10 cellular contexts compared by ENCODE assay signal in the genomic region with DNA sequence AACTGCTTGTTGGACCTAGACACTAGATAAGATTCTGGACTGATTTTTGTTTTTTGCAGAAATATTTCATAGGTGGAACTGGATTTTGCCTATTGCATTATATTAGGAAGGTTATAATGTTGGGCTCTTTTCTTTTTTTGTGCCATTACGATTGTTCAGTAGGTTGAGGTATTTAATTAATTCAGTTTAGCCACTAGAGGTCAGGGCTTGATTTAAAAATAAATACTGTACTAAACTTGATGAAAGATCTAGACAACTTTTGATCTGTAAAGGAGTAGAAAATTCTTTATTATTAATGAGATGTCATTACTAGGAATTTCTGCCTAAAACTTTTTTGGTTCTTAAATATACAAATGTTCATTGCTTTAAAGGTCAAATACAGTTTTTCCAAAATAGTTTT. TPM values are rescaled to one million over a fixed set of nuclear protein-coding genes. Genes with fewer than 3 reads are reported as not detected.
DNase-seq lines count a peak whose midpoint lies in the region; ATAC-seq and TF ChIP-seq lines count a peak whose summit lies in the region.
"Had no signal": no experiment of that assay in that cellular context is flagged by ENCODE, and none has a peak within 500 bp of the region (broad histone marks: within the 10 kb centered on the region; RNA-seq: fewer than 3 reads in every experiment).

No MANE protein-coding gene starts in this region.

- peaks cover 4% of the 10 kb centered on the region for H3F3A ChIP-seq in SK-N-SH (replicated peaks; ENCODE audit: insufficient read depth)

- no peaks in the 10 kb centered on the region for H3K36me3 ChIP-seq in SK-N-SH (replicated peaks in 1 of 2; ENCODE audit: control insufficient read depth in 1 of 2, insufficient read depth in 2 of 2, low read length in 1 of 2)
- H3K36me3 ChIP-seq in left ventricle myocardium inferior, result no peaks in the 10 kb centered on the region
- H3K36me3 ChIP-seq: HAP-1 had no signal

- no peak overlapping the region for H3K4me2 ChIP-seq in SK-N-SH

- H3K27ac ChIP-seq in SK-N-SH (ENCODE audit: low read depth in 2 of 2, low read length in 1 of 2) (peak overlapping the region in 1 of 2 experiments; percentile 16; a peak in 1 of 4 replicates), left ventricle myocardium inferior (replicated peaks) (no peak overlapping the region)

- H3K9me3 Mint-ChIP-seq in CD14-positive monocyte, result no peaks in the 10 kb centered on the region
- H3K9me3 Mint-ChIP-seq: dendritic cell treated with granulocyte-macrophage colony-stimulating factor and Interleukin-4, amounts not matched to agents 40 ng/mL and 50 ng/mL, for 4 days had no signal

- H3K27me3 Mint-ChIP-seq in CD14-positive monocyte (ENCODE audit: low read depth in 3 of 3), result peaks cover 1 to 4% (median 2%) of the 10 kb centered on the region in 3 donors

- DNase-seq in CD14-positive monocyte (ENCODE audit: low spot score) (no peak), SK-N-SH (peak; percentile 39), left ventricle myocardium inferior (no peak), NCI-H1436 (lab: John Stamatoyannopoulos, UW) (no peak), HEK293T (ENCODE audit: extremely low spot score) (no peak), hypothalamus (lab: John Stamatoyannopoulos, UW) (no peak), amygdala (lab: John Stamatoyannopoulos, UW) (no peak)

- TF ChIP-seq EP300 in SK-N-SH (IDR thresholded peaks at IDR 0.05; ENCODE audit: borderline replicate concordance in 1 of 2, low read depth in 1 of 2, low read length in 1 of 2), result no peak

- TF ChIP-seq RAD21 in SK-N-SH (IDR thresholded peaks at IDR 0.05; ENCODE audit: low read length), result peak; percentile 60

- no peaks in the 10 kb centered on the region for H4K20me1 ChIP-seq in SK-N-SH (ENCODE audit: insufficient read depth)

- no peaks in the 10 kb centered on the region for H3K36me3 Mint-ChIP-seq in CD14-positive monocyte

- H3K9me3 ChIP-seq in SK-N-SH (no peaks in the 10 kb centered on the region), left ventricle myocardium inferior (replicated peaks) (no peaks in the 10 kb centered on the region)
- H3K9me3 ChIP-seq: HAP-1 had no signal

- peaks cover 3% of the 10 kb centered on the region for H3K4me1 Mint-ChIP-seq in CD14-positive monocyte

- 6% methylated on average over 1 of the region's 1 CpG for WGBS in SK-N-SH (ENCODE audit: low lambda C conversion rate)

- H3K9ac ChIP-seq in SK-N-SH, result no peak overlapping the region

- no peak overlapping the region for H3K4me3 Mint-ChIP-seq in CD14-positive monocyte
- H3K4me3 Mint-ChIP-seq: dendritic cell treated with granulocyte-macrophage colony-stimulating factor and Interleukin-4, amounts not matched to agents 40 ng/mL and 50 ng/mL, for 4 days had no signal

- intact Hi-C loops in CD14-positive monocyte (cut with micrococcal nuclease) (loop anchor here in 1 of 2 donors (5.0 kb wide), 1 partner anchor 1513 kb away; no protein-coding TSS in a partner anchor), left ventricle myocardium inferior (cut with micrococcal nuclease) (loop anchor here (10.0 kb wide), 1 partner anchor 530 kb away; no protein-coding TSS in a partner anchor)

- H3K27me3 ChIP-seq in SK-N-SH (ENCODE audit: insufficient read depth) (no peaks in the 10 kb centered on the region), left ventricle myocardium inferior (ENCODE audit: low read depth) (peaks cover 4% of the 10 kb centered on the region)

- H3K4me1 ChIP-seq in SK-N-SH (ENCODE audit: control insufficient read depth in 1 of 2, insufficient read depth in 2 of 2, low read depth in 1 of 2, low read length in 1 of 2), result no peaks in the 10 kb centered on the region
- H3K4me1 ChIP-seq in left ventricle myocardium inferior, result no peaks in the 10 kb centered on the region
- H3K4me1 ChIP-seq: HAP-1 had no signal

- ATAC-seq in HG03442 (IDR thresholded peaks at IDR 0.05; ENCODE audit: unreplicated experiment), result peak; percentile 39

- H3K9me2 ChIP-seq in SK-N-SH, result no peaks in the 10 kb centered on the region

- POLR2A ChIA-PET in SK-N-SH (lab: Yijun Ruan, JAX) (no interaction called here), HEK293T (lab: Yijun Ruan, JAX) (no interaction called here)

- H3K79me2 ChIP-seq in SK-N-SH (ENCODE audit: insufficient read depth), result no peaks in the 10 kb centered on the region

- CTCF ChIA-PET in SK-N-SH (lab: Yijun Ruan, JAX), result interaction anchor here (0.8 to 2.2 kb wide), 5 partner anchors 34 to 1507 kb away, joined by 3 to 6 read pairs (median 4); no protein-coding TSS in a partner anchor
- CTCF ChIA-PET in HEK293T (lab: Yijun Ruan, JAX), result interaction anchor here (0.9 kb wide), 1 partner anchor 10 kb away, joined by 4 read pairs; no protein-coding TSS in a partner anchor

- H2AFZ ChIP-seq in SK-N-SH (ENCODE audit: low read depth), result 0 out of 2 replicates have a peak overlapping the region, but pooled peaks have one; percentile 56

- peak; percentile 67 for TF ChIP-seq CTCF in CD14-positive monocyte (IDR thresholded peaks at IDR 0.05)
- peak; percentile 69 for TF ChIP-seq CTCF in SK-N-SH (IDR thresholded peaks at IDR 0.05)
- peak; percentile 59 for TF ChIP-seq CTCF in left ventricle myocardium inferior (IDR thresholded peaks at IDR 0.05; ENCODE audit: borderline replicate concordance)

- H3K4me3 ChIP-seq in SK-N-SH (ENCODE audit: low read depth in 2 of 2, low read length in 1 of 2), result no peak overlapping the region
- no peak overlapping the region for H3K4me3 ChIP-seq in left ventricle myocardium inferior
- H3K4me3 ChIP-seq: HAP-1 had no signal

- H3K27ac Mint-ChIP-seq in CD14-positive monocyte, result no peak overlapping the region
- H3K27ac Mint-ChIP-seq: dendritic cell treated with granulocyte-macrophage colony-stimulating factor and Interleukin-4, amounts not matched to agents 40 ng/mL and 50 ng/mL, for 4 days had no signal

TF ChIP-seq in SK-N-SH, 30 proteins besides CTCF, POLR2A, EP300 and RAD21:
- TF ChIP-seq SMC3 (IDR thresholded peaks at IDR 0.05; ENCODE audit: low read depth, low read length) (peak; percentile 21; the same call in 1 of the 2 replicates), NFIC (IDR thresholded peaks at IDR 0.05; ENCODE audit: borderline replicate concordance) (no peak), ELF1 (IDR thresholded peaks at IDR 0.05) (no peak)

TF ChIP-seq in HEK293T, 16 proteins besides CTCF, POLR2A, EP300 and RAD21:
- TF ChIP-seq BHLHE40 (IDR thresholded peaks at IDR 0.05; ENCODE audit: borderline replicate concordance), result no peak
- no peak for TF ChIP-seq LEF1 (IDR thresholded peaks at IDR 0.05; ENCODE audit: borderline replicate concordance)
- TF ChIP-seq CTBP1 (IDR thresholded peaks at IDR 0.05; ENCODE audit: borderline replicate concordance), result no peak
- TF ChIP-seq L3MBTL2 (conservative IDR thresholded peaks at IDR 0.05), result no peak
- TF ChIP-seq SUZ12 (IDR thresholded peaks at IDR 0.05), result no peak
- TF ChIP-seq ELF4 (IDR thresholded peaks at IDR 0.05), result no peak
- no peak for TF ChIP-seq TARDBP (IDR thresholded peaks at IDR 0.05)
- no peak for TF ChIP-seq SP1 (IDR thresholded peaks at IDR 0.05)
- TF ChIP-seq HDGF (IDR thresholded peaks at IDR 0.05; ENCODE audit: borderline replicate concordance), result no peak
- TF ChIP-seq FOXK2 (IDR thresholded peaks at IDR 0.05), result no peak

RNA-seq across cellular contexts. Expression of gene SUPT20H, which starts 15.2 kb away (rescaled TPM):
- polyA plus RNA-seq in CD14-positive monocyte, result 10 to 100 TPM; 24.7 to 35.5 TPM
- polyA plus RNA-seq in SK-N-SH (2012; rRNA removed), result 39.4 and 59.0 TPM in 2 replicates
- 43.9 and 46.6 TPM in 2 replicates for polyA plus RNA-seq in SK-N-SH (2012; cell fraction: cytosol; rRNA removed)
- 55.2 and 89.7 TPM in 2 replicates for polyA plus RNA-seq in SK-N-SH (2012; cell fraction: nucleus; rRNA removed)
- total RNA-seq in left ventricle myocardium inferior, result 27.5 TPM

RNA-seq across cellular contexts. Expression of gene CSNK1A1L, which starts 30.8 kb away (rescaled TPM):
- polyA plus RNA-seq in CD14-positive monocyte (under 1 TPM in 1 of 2 donors, not detected in 1; 0.07 TPM), SK-N-SH (2012; rRNA removed) (not detected in 2 replicates)
- not detected in 2 replicates for polyA plus RNA-seq in SK-N-SH (2012; cell fraction: cytosol; rRNA removed)
- polyA plus RNA-seq in SK-N-SH (2012; cell fraction: nucleus; rRNA removed), result not detected in 2 replicates
- total RNA-seq in left ventricle myocardium inferior, result not detected
